9 cellular contexts compared by ENCODE assay signal in the genomic region with DNA sequence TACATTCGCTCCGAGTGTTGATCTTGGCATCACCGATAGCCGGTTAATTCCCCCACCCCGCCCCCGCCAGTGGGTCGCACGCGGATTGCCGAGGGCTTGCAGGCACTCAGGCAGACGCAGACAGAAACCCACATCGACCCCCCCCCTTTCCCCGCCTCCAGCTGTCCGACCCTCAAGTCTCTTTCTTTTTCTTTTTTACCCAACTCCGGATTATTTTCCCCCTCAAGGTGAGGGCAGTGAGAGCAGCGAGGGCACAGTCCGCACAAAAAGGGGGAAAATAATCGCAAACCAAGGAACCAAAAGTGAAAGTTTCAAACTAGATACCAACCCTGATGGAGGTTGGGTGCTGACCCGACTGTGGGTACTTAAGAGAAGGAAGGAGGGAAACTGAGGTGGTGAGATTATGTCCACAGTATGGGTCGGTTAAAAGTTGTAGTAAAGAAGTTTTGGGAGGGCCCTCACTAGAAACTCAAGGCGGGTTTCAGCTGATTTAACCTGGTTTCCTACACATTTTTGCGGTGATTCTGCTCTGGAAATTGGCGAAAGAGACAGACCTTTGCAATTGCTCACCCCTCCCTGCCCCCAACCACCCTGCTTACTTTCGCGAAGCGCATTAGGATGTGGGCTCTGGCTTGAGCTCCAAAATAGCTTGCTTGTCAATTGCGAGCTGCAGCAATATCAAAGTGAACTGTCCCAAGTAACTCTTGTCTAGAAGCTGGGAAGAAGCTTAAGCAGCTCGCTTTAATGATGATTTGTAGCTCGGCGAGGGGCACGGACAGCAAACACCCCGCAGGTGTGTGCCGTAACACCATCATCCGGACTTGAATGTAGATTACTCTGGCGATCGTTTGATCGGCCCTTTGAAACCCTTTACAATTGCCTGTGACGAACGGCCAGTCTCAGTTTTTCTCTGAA. TPM values are rescaled to one million over a fixed set of nuclear protein-coding genes. Genes with fewer than 3 reads are reported as not detected.
A peak's percentile ranks its signal among the peaks of the same experiment; 100 is the strongest.
DNase-seq lines count a peak whose midpoint lies in the region; ATAC-seq, FAIRE-seq and TF ChIP-seq lines count a peak whose summit lies in the region.
"Had no signal": no experiment of that assay in that cellular context is flagged by ENCODE, and none has a peak within 500 bp of the region (broad histone marks: within the 10 kb centered on the region; RNA-seq: fewer than 3 reads in every experiment).

No MANE protein-coding gene starts in this region.

- no TSS peak for BruUV-seq in HepG2 (replicated peaks; lab: Mats Ljungman, UMichigan)

- H4K20me1 ChIP-seq in HepG2 (ENCODE audit: insufficient read depth, low read length): no peaks in the 10 kb centered on the region

- peak overlapping the region; percentile 35 for H3K4me3 Mint-ChIP-seq in activated CD4-positive, alpha-beta T cell treated with anti-CD3 and anti-CD28 coated beads for 36 hours
- peak overlapping the region; percentile 64 for H3K4me3 Mint-ChIP-seq in activated naive CD8-positive, alpha-beta T cell treated with anti-CD3 and anti-CD28 coated beads, Interleukin-2, amount 50 U/mL, for 24 hours

- TF ChIP-seq RAD21 in HepG2 (CRISPR knock-in tag; IDR thresholded peaks at IDR 0.05): no peak

- peaks cover 0 to 26% of the 10 kb centered on the region in 2 experiments; a peak in 3 of 5 replicates for H3K27me3 ChIP-seq in HepG2 (ENCODE audit: control insufficient read depth in 1 of 2, insufficient read depth in 2 of 2, low read length in 2 of 2)

- TF ChIP-seq CTCF in HepG2 (CRISPR knock-in tag; IDR thresholded peaks at IDR 0.05): no peak

- H3K27ac ChIP-seq in HepG2 (ENCODE audit: extremely low read length, insufficient read depth, low read length) (no peak overlapping the region), substantia nigra (ENCODE audit: low read depth, low read length, poor library complexity, severe bottlenecking) (peak overlapping the region; percentile 93)

- no peak for FAIRE-seq in HepG2 (lab: Jason Lieb, UNC)

- TF ChIP-seq POLR2A in HepG2 (IDR thresholded peaks at IDR 0.05; ENCODE audit: insufficient read depth in 1 of 2, low read depth in 2 of 2, low read length in 2 of 2): no peak

- in situ Hi-C loops in HepG2 (cut with HindIII; ENCODE audit: extremely low pct_ligation_motif_present, low pct_unique_long_range_greater_than_20kb): no loop called here

- peak overlapping the region; percentile 15; the same call in 1 of the 2 replicates for H3K4me2 ChIP-seq in HepG2 (ENCODE audit: low read depth, low read length)

- peaks cover 12% of the 10 kb centered on the region for H3K4me1 Mint-ChIP-seq in activated CD4-positive, alpha-beta T cell treated with anti-CD3 and anti-CD28 coated beads for 36 hours
- peaks cover 16% of the 10 kb centered on the region for H3K4me1 Mint-ChIP-seq in activated naive CD8-positive, alpha-beta T cell treated with anti-CD3 and anti-CD28 coated beads, Interleukin-2, amount 50 U/mL, for 24 hours

- H3K9me3 ChIP-seq in HepG2 (ENCODE audit: low read length): no peaks in the 10 kb centered on the region

- TF ChIP-seq EP300 in HepG2 (IDR thresholded peaks at IDR 0.05; ENCODE audit: low read depth in 2 of 2, low read length in 2 of 2): no peak
- no peak for TF ChIP-seq EP300 in HepG2 (CRISPR knock-in tag; IDR thresholded peaks at IDR 0.05; ENCODE audit: borderline replicate concordance)

- H3K36me3 Mint-ChIP-seq in activated CD4-positive, alpha-beta T cell treated with anti-CD3 and anti-CD28 coated beads for 36 hours (ENCODE audit: low read depth): peaks cover 13% of the 10 kb centered on the region
- H3K36me3 Mint-ChIP-seq in activated naive CD8-positive, alpha-beta T cell treated with anti-CD3 and anti-CD28 coated beads, Interleukin-2, amount 50 U/mL, for 24 hours (ENCODE audit: low read depth): peaks cover 15% of the 10 kb centered on the region

- peaks cover 15% of the 10 kb centered on the region for H3K9me3 Mint-ChIP-seq in activated CD4-positive, alpha-beta T cell treated with anti-CD3 and anti-CD28 coated beads for 36 hours (ENCODE audit: low read depth)
- peaks cover 31% of the 10 kb centered on the region for H3K9me3 Mint-ChIP-seq in activated naive CD8-positive, alpha-beta T cell treated with anti-CD3 and anti-CD28 coated beads, Interleukin-2, amount 50 U/mL, for 24 hours

- no peak for ATAC-seq in activated CD4-positive, alpha-beta T cell treated with anti-CD3 and anti-CD28 coated beads for 36 hours
- no peak for ATAC-seq in activated naive CD8-positive, alpha-beta T cell treated with anti-CD3 and anti-CD28 coated beads, Interleukin-2, amount 50 U/mL, for 24 hours
- ATAC-seq in HepG2 (no peak), HG02763 (IDR thresholded peaks at IDR 0.05; ENCODE audit: unreplicated experiment) (no peak)

- no peak overlapping the region for H3K4me3 ChIP-seq in HepG2 (replicated peaks in 1 of 3; ENCODE audit: insufficient read depth in 1 of 3, low read depth in 2 of 3, low read length in 3 of 3)

- POLR2A ChIA-PET in activated CD4-positive, alpha-beta T cell treated with anti-CD3 and anti-CD28 coated beads for 36 hours (lab: Charles Lee): no interaction called here
- POLR2A ChIA-PET in HepG2 (lab: Yijun Ruan, JAX): no interaction called here

- H3K36me3 ChIP-seq in HepG2 (replicated peaks in 1 of 2; ENCODE audit: control insufficient read depth in 1 of 2, insufficient read depth in 2 of 2, low read length in 2 of 2): no peaks in the 10 kb centered on the region

- H3K9ac ChIP-seq in HepG2 (ENCODE audit: insufficient read depth, low read depth, low read length): no peak overlapping the region

- no peak overlapping the region for H3K27ac Mint-ChIP-seq in activated CD4-positive, alpha-beta T cell treated with anti-CD3 and anti-CD28 coated beads for 36 hours
- H3K27ac Mint-ChIP-seq in activated naive CD8-positive, alpha-beta T cell treated with anti-CD3 and anti-CD28 coated beads, Interleukin-2, amount 50 U/mL, for 24 hours: no peak overlapping the region

- peaks cover 83% of the 10 kb centered on the region for H3K27me3 Mint-ChIP-seq in activated CD4-positive, alpha-beta T cell treated with anti-CD3 and anti-CD28 coated beads for 36 hours
- peaks cover 93% of the 10 kb centered on the region for H3K27me3 Mint-ChIP-seq in activated naive CD8-positive, alpha-beta T cell treated with anti-CD3 and anti-CD28 coated beads, Interleukin-2, amount 50 U/mL, for 24 hours

- peaks cover 13% of the 10 kb centered on the region for H3K4me1 ChIP-seq in HepG2 (ENCODE audit: insufficient read depth, low read length)

- CTCF ChIA-PET in activated CD4-positive, alpha-beta T cell treated with anti-CD3 and anti-CD28 coated beads for 36 hours (lab: Charles Lee): interaction anchor here (1.2 to 3.3 kb wide), 2 partner anchors 19 to 26 kb away, joined by 3 to 16 read pairs; no protein-coding TSS in a partner anchor
- CTCF ChIA-PET in HepG2 (lab: Yijun Ruan, JAX; ENCODE audit: low intra/inter-chr PET ratio, low total read pairs): no interaction called here

- intact Hi-C loops in activated CD4-positive, alpha-beta T cell treated with anti-CD3 and anti-CD28 coated beads for 36 hours (cut with DNase I, micrococcal nuclease): loop anchor here (2.0 to 5.0 kb wide), 2 partner anchors 15 to 955 kb away; no protein-coding TSS in a partner anchor
- intact Hi-C loops in HepG2 (cut with micrococcal nuclease; ENCODE audit: unreplicated experiment): no loop called here

- no peak for DNase-seq in activated CD4-positive, alpha-beta T cell treated with anti-CD3 and anti-CD28 coated beads for 36 hours
- no peak for DNase-seq in activated CD4-positive, alpha-beta T cell treated with anti-CD3 and anti-CD28 coated beads, Interleukin-2, amount 50 U/mL, for 1 hour
- no peak for DNase-seq in activated naive CD8-positive, alpha-beta T cell treated with anti-CD3 and anti-CD28 coated beads, Interleukin-2, amount 50 U/mL, for 24 hours
- DNase-seq in HepG2 (ENCODE audit: low spot score): no peak
- peak in 15 of 49 donors; percentile 21 to 69 (median 39) for DNase-seq in substantia nigra (lab: John Stamatoyannopoulos, UW)
- no peak for DNase-seq in GM19240 (ENCODE audit: insufficient read length, low spot score)
- no peak for DNase-seq in HT-29 (ENCODE audit: low spot score)
- DNase-seq: NCI-H524 treated with DMSO at 0.1 percent for 48 hours had no signal

- H3K79me2 ChIP-seq in HepG2 (ENCODE audit: insufficient read depth, low read length): no peaks in the 10 kb centered on the region

- no peak overlapping the region for H2AFZ ChIP-seq in HepG2 (ENCODE audit: low read length)

- whole genome bisulfite sequencing in HepG2 (ENCODE audit: low lambda C conversion rate): 40% methylated on average over 31 of the region's 39 CpGs

TF ChIP-seq in HepG2, 621 proteins besides CTCF, POLR2A, EP300 and RAD21 (continues in another document):
- no peak for TF ChIP-seq ZNF354B (CRISPR knock-in tag; IDR thresholded peaks at IDR 0.05)
- TF ChIP-seq ZSCAN12 (CRISPR knock-in tag; IDR thresholded peaks at IDR 0.05): no peak
- no peak for TF ChIP-seq SIX4 (CRISPR knock-in tag; IDR thresholded peaks at IDR 0.05)
- no peak for TF ChIP-seq TMF1 (CRISPR knock-in tag; IDR thresholded peaks at IDR 0.05; ENCODE audit: low read depth)
- no peak for TF ChIP-seq MED8 (CRISPR knock-in tag; IDR thresholded peaks at IDR 0.05; ENCODE audit: insufficient replicate concordance)

RNA-seq across cellular contexts. Expression of a gene that starts 15.7 kb away (rescaled TPM):
- total RNA-seq in activated CD4-positive, alpha-beta T cell treated with anti-CD3 and anti-CD28 coated beads for 36 hours: not detected
- not detected in 2 replicates for total RNA-seq in HepG2 (2016; rRNA removed; fragmentation: Illumina TruSeq; extraction: Trizol)
- not detected in 2 replicates for total RNA-seq in HepG2 (2016; cell fraction: cytosol; rRNA removed; fragmentation: Illumina TruSeq; extraction: Trizol; ENCODE audit: low read depth)
- total RNA-seq in HepG2 (2016; cell fraction: insoluble cytoplasmic fraction; rRNA removed; fragmentation: Illumina TruSeq; extraction: Trizol): not detected in 2 replicates
- total RNA-seq in HepG2 (2016; cell fraction: membrane; rRNA removed; fragmentation: Illumina TruSeq; extraction: Trizol): not detected in 2 replicates
- total RNA-seq in HepG2 (2016; cell fraction: nucleus; rRNA removed; fragmentation: Illumina TruSeq; extraction: Trizol): not detected in 2 replicates
- polyA plus RNA-seq in HepG2 (2011; rRNA removed): not detected in 2 replicates
- not detected in 2 replicates for polyA plus RNA-seq in HepG2 (2011; cell fraction: cytosol; rRNA removed)
- 0.06 TPM in 1 of 2 replicates, not detected in the other for polyA plus RNA-seq in HepG2 (2011; cell fraction: nucleus; rRNA removed)
- polyA plus RNA-seq in HepG2 (2012): not detected in 2 replicates
- polyA plus RNA-seq in HepG2 (2016; cell fraction: cytosol; fragmentation: Illumina TruSeq; extraction: Trizol; ENCODE audit: low read depth): not detected in 2 replicates
- not detected in 2 replicates for polyA plus RNA-seq in HepG2 (2016; cell fraction: insoluble cytoplasmic fraction; fragmentation: Illumina TruSeq; extraction: Trizol; ENCODE audit: low read depth)
- not detected in 2 replicates for polyA plus RNA-seq in HepG2 (2016; cell fraction: membrane; fragmentation: Illumina TruSeq; extraction: Trizol; ENCODE audit: low read depth)
- not detected in 2 replicates for polyA plus RNA-seq in HepG2 (2016; cell fraction: nucleus; fragmentation: Illumina TruSeq; extraction: Trizol; ENCODE audit: insufficient read depth, low read depth)
- not detected in 2 replicates for polyA minus RNA-seq in HepG2 (2011; rRNA and poly(A)+ RNA removed; ENCODE audit: low replicate concordance)
- not detected in 2 replicates for polyA minus RNA-seq in HepG2 (2011; cell fraction: cytosol; rRNA and poly(A)+ RNA removed)
- polyA minus RNA-seq in HepG2 (2011; cell fraction: nucleus; rRNA and poly(A)+ RNA removed): not detected in 2 replicates
- not detected in 2 replicates for total RNA-seq in HT-29 (2014; rRNA removed; shearing (Covaris generic))
